Comparison of ENCODE assay signal across 8 cellular contexts in genomic region chrX:153333821-153334653, GRCh38. TPM values are rescaled to one million over a fixed set of nuclear protein-coding genes. Genes with fewer than 3 reads are reported as not detected.
DNase-seq lines count a peak whose midpoint lies in the region; ATAC-seq and TF ChIP-seq lines count a peak whose summit lies in the region.

TSS of gene ZNF275 (plus strand) at chrX:153334153. CDS start at chrX:153336680, 2,527 bp downstream.

- H3K4me3 ChIP-seq in PC-9 = peak within 1 kb of the TSS; percentile 69
- peak within 1 kb of the TSS; percentile 53 to 77 (median 61) for H3K4me3 ChIP-seq in esophagus squamous epithelium

- H3K4me1 Mint-ChIP-seq in naive B cell = peaks cover 24 to 38% (median 33%) of the 10 kb centered on the region in 3 donors

- no peaks in the 10 kb centered on the region for H3K27me3 Mint-ChIP-seq in naive B cell

- peak in 2 of 4 donors; percentile 28 to 45 for TF ChIP-seq POLR2A in esophagus squamous epithelium (IDR thresholded peaks at IDR 0.05)

- peak within 1 kb of the TSS; percentile 79 for H2AFZ ChIP-seq in PC-9

- H3F3A ChIP-seq in PC-9 (ENCODE audit: insufficient read depth, low read depth) = no peaks in the 10 kb centered on the region

- ATAC-seq in GM21526 (IDR thresholded peaks at IDR 0.05; ENCODE audit: low FRiP score, unreplicated experiment) (peak; percentile 83), naive B cell (ENCODE audit: low read depth in 2 of 2) (peak; percentile 94)

- H3K4me3 Mint-ChIP-seq in naive B cell = peak within 1 kb of the TSS; percentile 76 to 95 (median 88)

- 0 to 39% methylated on average over 14 to 25 of the region's 86 CpGs for WGBS in esophagus squamous epithelium, 2 donors

- intact Hi-C loops in PC-9 (cut with micrococcal nuclease; ENCODE audit: unreplicated experiment) (no loop called here), esophagus squamous epithelium (cut with DNase I) (no loop called here)

- no TSS peak for BruUV-seq in PC-9 (replicated peaks; lab: Mats Ljungman, UMichigan)

- POLR2A ChIA-PET in PC-9 (lab: Charles Lee; ENCODE audit: unreplicated experiment) = interaction anchor here (0.6 kb wide), 2 partner anchors 266 to 421 kb away, joined by 3 to 5 read pairs; no protein-coding TSS in a partner anchor

- DNase-seq in DMS153 (lab: John Stamatoyannopoulos, UW) = peak; percentile 54
- DNase-seq in HuH-7.5 (ENCODE audit: low spot score) = peak; percentile 62
- DNase-seq in PC-9 = peak; percentile 48 to 89
- peak; percentile 81 to 87 for DNase-seq in activated T-cell treated with anti-CD3 and anti-CD28 coated beads, Interleukin-2, amount 50 U/mL, for 48 hours
- no peak for DNase-seq in esophagus squamous epithelium (lab: John Stamatoyannopoulos, UW)
- DNase-seq in naive B cell = peak; percentile 83
- DNase-seq in stimulated activated CD8-positive, alpha-beta memory T cell treated with anti-CD3 and anti-CD28 coated beads, Interleukin-7, amount 100 ng/mL, for 4 hours (ENCODE audit: low read depth in 2 of 2) = peak; percentile 55 to 71

- H3K36me3 ChIP-seq in PC-9 (ENCODE audit: low read depth) (no peaks in the 10 kb centered on the region), esophagus squamous epithelium (peaks cover 0 to 11% (median 0%) of the 10 kb centered on the region in 3 donors)

- H3K27ac ChIP-seq in PC-9 (no peak within 1 kb of the TSS), esophagus squamous epithelium (peak within 1 kb of the TSS; percentile 38 to 74 (median 64))

- CTCF ChIA-PET in PC-9 (lab: Charles Lee) = interaction anchor here (0.6 to 1.0 kb wide), 2 partner anchors 10 to 302 kb away, joined by 3 to 4 read pairs; no protein-coding TSS in a partner anchor

- no peaks in the 10 kb centered on the region for H4K20me1 ChIP-seq in PC-9 (ENCODE audit: insufficient read depth)

- peak within 1 kb of the TSS; percentile 78 for H3K4me2 ChIP-seq in PC-9

- H3K36me3 Mint-ChIP-seq in naive B cell = peaks cover 0 to under 1% of the 10 kb centered on the region in 2 donors

- H3K79me2 ChIP-seq in PC-9 (ENCODE audit: low read depth) = no peaks in the 10 kb centered on the region

- no peaks in the 10 kb centered on the region for H3K9me2 ChIP-seq in PC-9 (ENCODE audit: insufficient read depth)

- H3K9me3 ChIP-seq in PC-9 (ENCODE audit: insufficient read depth, low read depth) (no peaks in the 10 kb centered on the region), esophagus squamous epithelium (no peaks in the 10 kb centered on the region)

- TF ChIP-seq CTCF in PC-9 (conservative IDR thresholded peaks at IDR 0.05) (no peak), esophagus squamous epithelium (IDR thresholded peaks at IDR 0.05) (no peak)

- H3K27me3 ChIP-seq in PC-9 (ENCODE audit: insufficient read depth, low read depth) = no peaks in the 10 kb centered on the region; the same call in 1 of the 2 replicates
- peaks cover 0 to under 1% (median 0%) of the 10 kb centered on the region in 4 donors for H3K27me3 ChIP-seq in esophagus squamous epithelium

- H3K4me1 ChIP-seq in PC-9 (replicated peaks; ENCODE audit: insufficient read depth) = no peaks in the 10 kb centered on the region
- H3K4me1 ChIP-seq in esophagus squamous epithelium = peaks cover 0 to 23% (median 0%) of the 10 kb centered on the region in 3 donors

- H3K27ac Mint-ChIP-seq in naive B cell = peak within 1 kb of the TSS in 4 of 6 donors; percentile 72 to 93 (median 92)

- peaks cover 0 to 6% (median 0%) of the 10 kb centered on the region in 7 donors for H3K9me3 Mint-ChIP-seq in naive B cell

RNA-seq across cellular contexts. Expression of gene ZNF275, which starts in this region (rescaled TPM):
- total RNA-seq in PC-9 (2021) (6.5 and 7.1 TPM in 2 replicates), esophagus squamous epithelium (1 to 10 TPM; 1.5 to 6.5 (median 2.9) TPM)
- polyA plus RNA-seq in naive B cell (ENCODE audit: low read depth in 6 of 6) = 10 to 100 TPM in 1 of 6 donors, 1 to 10 TPM in 5; 4.6 to 11.1 (median 7.2) TPM
